In genomic region chr20:45088247-45088646, GRCh38 we compare ENCODE assay signal across 12 cellular contexts. TPM values are rescaled to one million over a fixed set of nuclear protein-coding genes. Genes with fewer than 3 reads are reported as not detected.
DNase-seq lines count a peak whose midpoint lies in the region; ATAC-seq and TF ChIP-seq lines count a peak whose summit lies in the region.
"Had no signal": no experiment of that assay in that cellular context is flagged by ENCODE, and none has a peak within 500 bp of the region (broad histone marks: within the 10 kb centered on the region; RNA-seq: fewer than 3 reads in every experiment).

No MANE protein-coding gene starts in this region.

- TF ChIP-seq POLR2A in adrenal gland (IDR thresholded peaks at IDR 0.05), result no peak

- CTCF ChIA-PET in AG04449 (lab: Yijun Ruan, JAX), result interaction anchor here (1.1 to 3.4 kb wide), 5 partner anchors 8 to 206 kb away, joined by 3 to 20 read pairs (median 6); no protein-coding TSS in a partner anchor
- CTCF ChIA-PET in HEK293T (lab: Yijun Ruan, JAX), result no interaction called here

- no peaks in the 10 kb centered on the region for H3K27me3 ChIP-seq in right atrium auricular region
- H3K27me3 ChIP-seq in adrenal gland, result no peaks in the 10 kb centered on the region

- DNase-seq in AG04449 (ENCODE audit: low read depth, low spot score) (peak; percentile 84), HFFc6 (peak; percentile 96), amniotic epithelial cell (ENCODE audit: low read depth) (peak; percentile 87), foreskin fibroblast (peak; percentile 98), HEK293T (ENCODE audit: extremely low spot score) (no peak), right atrium auricular region (ENCODE audit: low spot score) (no peak), adrenal gland (no peak)
- DNase-seq: NCI-H187 had no signal

- H3K27me3 Mint-ChIP-seq in HFFc6 (ENCODE audit: insufficient read depth), result no peaks in the 10 kb centered on the region

- WGBS in adrenal gland, 4 donors, result 91 to 94% (median 92%) methylated on average over 7 of the region's 7 CpGs

- peak overlapping the region; percentile 91 for H3K27ac Mint-ChIP-seq in HFFc6
- H3K27ac Mint-ChIP-seq: nephron had no signal

- no peak overlapping the region for H3K4me3 ChIP-seq in AG04449 (ENCODE audit: low read depth, low read length)
- no peak overlapping the region for H3K4me3 ChIP-seq in foreskin fibroblast (ENCODE audit: low read depth in 1 of 2, low read length in 2 of 2)
- no peak overlapping the region for H3K4me3 ChIP-seq in right atrium auricular region
- H3K4me3 ChIP-seq in adrenal gland, result no peak overlapping the region

- no peaks in the 10 kb centered on the region for H3K9me3 ChIP-seq in right atrium auricular region
- H3K9me3 ChIP-seq in adrenal gland (replicated peaks in 1 of 3), result no peaks in the 10 kb centered on the region

- POLR2A ChIA-PET in AG04449 (lab: Yijun Ruan, JAX) (no interaction called here), HEK293T (lab: Yijun Ruan, JAX) (no interaction called here)

- H3K4me1 ChIP-seq in right atrium auricular region (no peaks in the 10 kb centered on the region), adrenal gland (replicated peaks in 1 of 2) (no peaks in the 10 kb centered on the region)

- H3K36me3 Mint-ChIP-seq in HFFc6 (ENCODE audit: low read depth), result peaks cover 37% of the 10 kb centered on the region

- peak overlapping the region; percentile 63 for H3K4me3 Mint-ChIP-seq in HFFc6
- H3K4me3 Mint-ChIP-seq: nephron had no signal

- H3K36me3 ChIP-seq in right atrium auricular region, result no peaks in the 10 kb centered on the region
- no peaks in the 10 kb centered on the region for H3K36me3 ChIP-seq in adrenal gland (replicated peaks in 1 of 2)

- ATAC-seq in GM18498 (IDR thresholded peaks at IDR 0.05; ENCODE audit: unreplicated experiment), result no peak

- H3K27ac ChIP-seq in right atrium auricular region (no peak overlapping the region), adrenal gland (no peak overlapping the region)

- H3K4me1 Mint-ChIP-seq in HFFc6 (ENCODE audit: low read depth), result peaks cover 69% of the 10 kb centered on the region

- no peaks in the 10 kb centered on the region for H3K9me3 Mint-ChIP-seq in HFFc6

- TF ChIP-seq CTCF in AG04449 (IDR thresholded peaks at IDR 0.05; ENCODE audit: insufficient read depth, low read length, missing control alignments) (no peak), HFFc6 (IDR thresholded peaks at IDR 0.05) (no peak), foreskin fibroblast (IDR thresholded peaks at IDR 0.05; ENCODE audit: low read depth, low read length) (no peak), right atrium auricular region (IDR thresholded peaks at IDR 0.05) (no peak), adrenal gland (IDR thresholded peaks at IDR 0.05) (no peak)

- intact Hi-C loops in adrenal gland (cut with DNase I), result no loop called here

TF ChIP-seq in HEK293T, 16 proteins besides CTCF, POLR2A, EP300 and RAD21:
- TF ChIP-seq HDGF (IDR thresholded peaks at IDR 0.05; ENCODE audit: borderline replicate concordance), result no peak
- TF ChIP-seq CTBP1 (IDR thresholded peaks at IDR 0.05; ENCODE audit: borderline replicate concordance), result no peak
- TF ChIP-seq FOXM1 (IDR thresholded peaks at IDR 0.05; ENCODE audit: borderline replicate concordance), result no peak
- no peak for TF ChIP-seq PKNOX1 (IDR thresholded peaks at IDR 0.05)
- no peak for TF ChIP-seq FOXA1 (IDR thresholded peaks at IDR 0.05)
- no peak for TF ChIP-seq TARDBP (IDR thresholded peaks at IDR 0.05)
- no peak for TF ChIP-seq L3MBTL2 (conservative IDR thresholded peaks at IDR 0.05)
- TF ChIP-seq ZNF384 (IDR thresholded peaks at IDR 0.05), result no peak

RNA-seq across cellular contexts. Expression of gene KCNS1, which starts 12.7 kb away (rescaled TPM):
- under 1 TPM; 0.46 to 0.95 (median 0.73) TPM for total RNA-seq in HFFc6 (2021; fragmentation: NEBNext Ultra II Directional; extraction: Animal tissue kit (Norgen Biotek cat#: 25700))
- total RNA-seq in right atrium auricular region (under 1 TPM; 0.33 to 0.39 TPM), adrenal gland (1 to 10 TPM in 4 of 8 donors, under 1 TPM in 4; 0.21 to 3.7 (median 1.1) TPM)
- under 1 TPM; 0.24 to 0.30 (median 0.29) TPM for polyA plus RNA-seq in adrenal gland

RNA-seq across cellular contexts. Expression of gene WFDC5, which starts 26.7 kb away (rescaled TPM):
- not detected for total RNA-seq in HFFc6 (2021; fragmentation: NEBNext Ultra II Directional; extraction: Animal tissue kit (Norgen Biotek cat#: 25700))
- total RNA-seq in right atrium auricular region (not detected), adrenal gland (not detected)
- polyA plus RNA-seq in adrenal gland, result not detected
- total RNA-seq: T-helper 2 cell treated with Interferon-gamma antibody and Interleukin-4, amounts not matched to agents 100 ng/mL and 5 ng/mL, for 36 hours had no signal

RNA-seq across cellular contexts. Expression of gene WFDC12, which starts 36.0 kb away (rescaled TPM):
- total RNA-seq in HFFc6 (2021; fragmentation: NEBNext Ultra II Directional; extraction: Animal tissue kit (Norgen Biotek cat#: 25700)), result not detected
- total RNA-seq in right atrium auricular region (not detected), adrenal gland (not detected)
- polyA plus RNA-seq in adrenal gland, result not detected
- total RNA-seq: T-helper 2 cell treated with Interferon-gamma antibody and Interleukin-4, amounts not matched to agents 100 ng/mL and 5 ng/mL, for 36 hours; ureter had no signal

Comparison
In these comparisons a context has a peak if more than half of its experiments do, and no peak if none do; other contexts are left out.
1. DNase-seq: peak in AG04449 (single experiment), HFFc6 (single experiment), amniotic epithelial cell (single experiment) and foreskin fibroblast (2 of 2); none in HEK293T (single experiment), right atrium auricular region (single experiment) and adrenal gland (0 of 7).